ENCODE assay signal across 10 cellular contexts in the genomic region with DNA sequence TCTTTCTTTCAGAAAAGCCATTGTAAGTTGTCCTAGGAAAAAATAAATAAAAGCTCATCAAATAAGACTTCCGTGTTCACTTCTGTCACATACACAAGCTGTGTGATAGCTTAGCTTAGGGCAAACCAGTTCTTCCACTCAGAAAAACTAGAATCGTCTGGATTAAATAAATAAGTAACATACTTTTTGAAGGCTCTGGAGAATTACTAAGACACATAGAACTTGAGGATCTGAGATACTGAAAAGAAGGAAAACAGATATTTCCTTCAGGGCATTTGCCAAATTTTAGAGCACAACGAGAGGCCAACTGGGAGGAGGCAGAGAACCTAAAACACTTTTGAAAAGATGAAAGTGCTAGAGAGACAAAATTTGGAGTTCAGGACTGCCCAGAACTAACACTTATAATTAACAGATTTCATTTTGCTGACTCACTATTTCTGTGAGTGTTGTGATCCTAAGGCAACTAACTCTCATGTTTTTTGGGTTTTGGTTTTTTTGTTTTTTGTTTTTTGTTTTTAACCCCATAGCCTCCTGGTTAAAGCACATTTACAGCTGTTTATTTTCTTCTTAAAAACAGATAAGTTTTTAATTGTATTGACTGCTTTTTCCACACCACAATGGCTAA. TPM values are rescaled to one million over a fixed set of nuclear protein-coding genes. Genes with fewer than 3 reads are reported as not detected.
DNase-seq lines count a peak whose midpoint lies in the region; ATAC-seq and TF ChIP-seq lines count a peak whose summit lies in the region.
"Had no signal": no experiment of that assay in that cellular context is flagged by ENCODE, and none has a peak within 500 bp of the region (broad histone marks: within the 10 kb centered on the region; RNA-seq: fewer than 3 reads in every experiment).

No MANE protein-coding gene starts in this region.

- intact Hi-C loops in activated CD4-positive, alpha-beta T cell treated with anti-CD3 and anti-CD28 coated beads for 36 hours (cut with DNase I, micrococcal nuclease), result loop anchor here in 1 of 2 experiments (5.0 kb wide), 1 partner anchor 37 kb away; a partner anchor contains a TSS

- H3K27ac Mint-ChIP-seq in activated CD4-positive, alpha-beta T cell treated with anti-CD3 and anti-CD28 coated beads for 36 hours, result peak overlapping the region; percentile 53
- no peak overlapping the region for H3K27ac Mint-ChIP-seq in immature natural killer cell

- peak overlapping the region; percentile 40 for H3K9ac ChIP-seq in skeletal muscle satellite cell (ENCODE audit: low read depth, low read length)

- no peak overlapping the region for H3K4me3 Mint-ChIP-seq in activated CD4-positive, alpha-beta T cell treated with anti-CD3 and anti-CD28 coated beads for 36 hours
- H3K4me3 Mint-ChIP-seq in immature natural killer cell, result no peak overlapping the region

- H3K9me3 ChIP-seq in skeletal muscle satellite cell (replicated peaks; ENCODE audit: low read length), result no peaks in the 10 kb centered on the region

- H3K4me1 Mint-ChIP-seq in activated CD4-positive, alpha-beta T cell treated with anti-CD3 and anti-CD28 coated beads for 36 hours, result peaks cover 39% of the 10 kb centered on the region
- peaks cover 13 to 18% of the 10 kb centered on the region in 2 donors for H3K4me1 Mint-ChIP-seq in immature natural killer cell

- CTCF ChIA-PET in activated CD4-positive, alpha-beta T cell treated with anti-CD3 and anti-CD28 coated beads for 36 hours (lab: Charles Lee), result interaction anchor here (1.0 to 1.2 kb wide), 3 partner anchors 26 to 85 kb away, joined by 3 to 4 read pairs (median 3); no protein-coding TSS in a partner anchor

- no peaks in the 10 kb centered on the region for H3K36me3 ChIP-seq in skeletal muscle satellite cell (ENCODE audit: insufficient read depth, low read length)

- H3K36me3 Mint-ChIP-seq in activated CD4-positive, alpha-beta T cell treated with anti-CD3 and anti-CD28 coated beads for 36 hours (ENCODE audit: low read depth), result no peaks in the 10 kb centered on the region
- no peaks in the 10 kb centered on the region for H3K36me3 Mint-ChIP-seq in immature natural killer cell

- peaks cover 27% of the 10 kb centered on the region for H3K4me1 ChIP-seq in skeletal muscle satellite cell (ENCODE audit: control insufficient read depth, insufficient read depth, low read length)

- peak; percentile 39 for ATAC-seq in activated CD4-positive, alpha-beta T cell treated with anti-CD3 and anti-CD28 coated beads for 36 hours

- H3K9me3 Mint-ChIP-seq in activated CD4-positive, alpha-beta T cell treated with anti-CD3 and anti-CD28 coated beads for 36 hours (ENCODE audit: low read depth), result no peaks in the 10 kb centered on the region
- H3K9me3 Mint-ChIP-seq in immature natural killer cell, result no peaks in the 10 kb centered on the region

- no peaks in the 10 kb centered on the region for H3K27me3 ChIP-seq in skeletal muscle satellite cell (ENCODE audit: control insufficient read depth, insufficient read depth, low read length)

- H3K4me3 ChIP-seq in fibroblast of pulmonary artery (replicated peaks; ENCODE audit: low read depth, low read length) (no peak overlapping the region), skeletal muscle satellite cell (ENCODE audit: low read length) (no peak overlapping the region)

- H3K27ac ChIP-seq in VCaP, result peak overlapping the region; percentile 86

- no peaks in the 10 kb centered on the region for H3K27me3 Mint-ChIP-seq in activated CD4-positive, alpha-beta T cell treated with anti-CD3 and anti-CD28 coated beads for 36 hours
- peaks cover 0 to 3% (median 0%) of the 10 kb centered on the region in 3 donors for H3K27me3 Mint-ChIP-seq in immature natural killer cell (ENCODE audit: low read depth in 3 of 3)

- peak overlapping the region; percentile 19 for H3K4me2 ChIP-seq in skeletal muscle satellite cell (ENCODE audit: low read length)

- TF ChIP-seq CTCF in VCaP (conservative IDR thresholded peaks at IDR 0.05) (no peak), fibroblast of pulmonary artery (IDR thresholded peaks at IDR 0.05; ENCODE audit: low read length, missing control alignments) (no peak), GM10266 (IDR thresholded peaks at IDR 0.05; ENCODE audit: control insufficient read depth, insufficient read depth, low read depth, missing control alignments) (no peak)

- DNase-seq in activated CD4-positive, alpha-beta T cell treated with anti-CD3 and anti-CD28 coated beads for 36 hours, result no peak
- DNase-seq in activated CD4-positive, alpha-beta T cell treated with anti-CD3 and anti-CD28 coated beads for 48 hours, result no peak
- DNase-seq in fibroblast of pulmonary artery (ENCODE audit: low read depth) (peak; percentile 44), cerebellar cortex (ENCODE audit: low spot score) (no peak), GM10266 (ENCODE audit: extremely low spot score) (no peak), immature natural killer cell (no peak)
- DNase-seq: activated CD4-positive, alpha-beta T cell treated with anti-CD3 and anti-CD28 coated beads, Interleukin-2, amount 50 U/mL, for 4 hours had no signal

- POLR2A ChIA-PET in activated CD4-positive, alpha-beta T cell treated with anti-CD3 and anti-CD28 coated beads for 36 hours (lab: Charles Lee), result no interaction called here

RNA-seq across cellular contexts. Expression of a gene that starts 38.7 kb away (rescaled TPM):
- total RNA-seq in activated CD4-positive, alpha-beta T cell treated with anti-CD3 and anti-CD28 coated beads for 36 hours, result 10 to 100 TPM; 22.9 to 24.5 TPM
- total RNA-seq in skeletal muscle satellite cell (2012; rRNA removed), result not detected in 2 replicates
- polyA plus RNA-seq in immature natural killer cell, result 1 to 10 TPM in 1 of 3 donors, under 1 TPM in 2; 0.12 to 1.6 (median 0.57) TPM
- total RNA-seq: dermis microvascular lymphatic vessel endothelial cell had no signal
